Comparison of ENCODE assay signal across 1 cellular context in the genomic region with DNA sequence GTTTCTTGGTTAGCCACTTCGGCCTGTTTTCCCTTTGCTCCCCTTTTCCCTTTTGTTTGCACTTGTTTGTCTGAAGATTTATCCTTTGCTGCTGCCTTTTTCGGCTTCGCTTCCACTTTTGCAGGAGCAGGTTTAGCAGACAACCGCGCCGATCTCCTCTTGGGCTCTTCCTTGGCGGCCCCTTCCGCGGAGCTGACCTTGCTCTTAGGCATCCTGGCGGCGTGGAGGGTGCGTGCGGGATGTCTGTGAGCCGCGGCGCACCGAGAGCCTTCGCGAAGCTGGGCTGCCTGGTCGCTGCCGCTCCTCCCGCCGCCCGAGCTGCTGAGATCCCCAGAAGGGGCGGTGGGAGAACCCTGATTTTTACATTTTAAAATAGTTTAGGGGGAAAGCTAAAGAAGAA.
A peak's percentile ranks its signal among the peaks of the same experiment; 100 is the strongest.
TF ChIP-seq lines count a peak whose summit lies in the region.

No MANE protein-coding gene starts in this region.

TF ChIP-seq in H1, 55 proteins besides CTCF, POLR2A, EP300 and RAD21:
- TF ChIP-seq GABPA (IDR thresholded peaks at IDR 0.05; ENCODE audit: borderline replicate concordance, insufficient read depth, low read length): no peak
- no peak for TF ChIP-seq TEAD4 (IDR thresholded peaks at IDR 0.05; ENCODE audit: low read depth, low read length)
- TF ChIP-seq TBP (IDR thresholded peaks at IDR 0.05; ENCODE audit: low read depth, low read length): peak; percentile 51; the same call in 1 of the 2 replicates
- TF ChIP-seq HDAC2 (IDR thresholded peaks at IDR 0.05; ENCODE audit: borderline replicate concordance in 1 of 2, low read depth in 2 of 2, low read length in 2 of 2): peak in 1 of 2 experiments; percentile 64; a peak in 1 of 4 replicates
- TF ChIP-seq GTF2F1 (IDR thresholded peaks at IDR 0.05; ENCODE audit: borderline replicate concordance, low read depth, low read length): no peak
- TF ChIP-seq RBBP5 (IDR thresholded peaks at IDR 0.05; ENCODE audit: borderline replicate concordance, low read depth, low read length): no peak
- no peak for TF ChIP-seq SAP30 (IDR thresholded peaks at IDR 0.05; ENCODE audit: insufficient read depth, insufficient replicate concordance, low read length)
- no peak for TF ChIP-seq FOSL1 (IDR thresholded peaks at IDR 0.05; ENCODE audit: insufficient read depth, low read depth, low read length)
- TF ChIP-seq YY1 (IDR thresholded peaks at IDR 0.05; ENCODE audit: low read depth, low read length): no peak
- no peak for TF ChIP-seq TAF7 (optimal IDR thresholded peaks at IDR 0.05; ENCODE audit: borderline replicate concordance, low read depth, low read length)
- TF ChIP-seq CHD1 (IDR thresholded peaks at IDR 0.05; ENCODE audit: low read depth, low read length): no peak
- TF ChIP-seq, protein P1, sequence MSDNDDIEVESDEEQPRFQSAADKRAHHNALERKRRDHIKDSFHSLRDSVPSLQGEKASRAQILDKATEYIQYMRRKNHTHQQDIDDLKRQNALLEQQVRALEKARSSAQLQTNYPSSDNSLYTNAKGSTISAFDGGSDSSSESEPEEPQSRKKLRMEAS (IDR thresholded peaks at IDR 0.05): 0 out of 2 replicates have a peak, but pooled peaks have one; percentile 28
- TF ChIP-seq RFX5 (IDR thresholded peaks at IDR 0.05; ENCODE audit: borderline replicate concordance, low read depth, low read length): no peak
- TF ChIP-seq SP1 (IDR thresholded peaks at IDR 0.05; ENCODE audit: low read depth, low read length): no peak
- TF ChIP-seq CHD2 (IDR thresholded peaks at IDR 0.05; ENCODE audit: low read length): no peak
- no peak for TF ChIP-seq BCL11A (IDR thresholded peaks at IDR 0.05; ENCODE audit: low read depth in 2 of 2, low read length in 2 of 2)
- no peak for TF ChIP-seq MAFK (IDR thresholded peaks at IDR 0.05; ENCODE audit: low read depth, low read length)
- TF ChIP-seq PHF8 (conservative IDR thresholded peaks at IDR 0.05; ENCODE audit: low read depth, low read length): no peak
- TF ChIP-seq, protein P2, sequence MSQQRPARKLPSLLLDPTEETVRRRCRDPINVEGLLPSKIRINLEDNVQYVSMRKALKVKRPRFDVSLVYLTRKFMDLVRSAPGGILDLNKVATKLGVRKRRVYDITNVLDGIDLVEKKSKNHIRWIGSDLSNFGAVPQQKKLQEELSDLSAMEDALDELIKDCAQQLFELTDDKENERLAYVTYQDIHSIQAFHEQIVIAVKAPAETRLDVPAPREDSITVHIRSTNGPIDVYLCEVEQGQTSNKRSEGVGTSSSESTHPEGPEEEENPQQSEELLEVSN (IDR thresholded peaks at IDR 0.05): peak; percentile 49
- TF ChIP-seq SIN3A (conservative IDR thresholded peaks at IDR 0.05 in 1 of 2, IDR thresholded peaks at IDR 0.05 in 1 of 2; ENCODE audit: low read depth in 1 of 2, low read length in 2 of 2): no peak
- peak; percentile 35 for TF ChIP-seq ASH2L (IDR thresholded peaks at IDR 0.05; ENCODE audit: low read length)
- TF ChIP-seq, protein P3, sequence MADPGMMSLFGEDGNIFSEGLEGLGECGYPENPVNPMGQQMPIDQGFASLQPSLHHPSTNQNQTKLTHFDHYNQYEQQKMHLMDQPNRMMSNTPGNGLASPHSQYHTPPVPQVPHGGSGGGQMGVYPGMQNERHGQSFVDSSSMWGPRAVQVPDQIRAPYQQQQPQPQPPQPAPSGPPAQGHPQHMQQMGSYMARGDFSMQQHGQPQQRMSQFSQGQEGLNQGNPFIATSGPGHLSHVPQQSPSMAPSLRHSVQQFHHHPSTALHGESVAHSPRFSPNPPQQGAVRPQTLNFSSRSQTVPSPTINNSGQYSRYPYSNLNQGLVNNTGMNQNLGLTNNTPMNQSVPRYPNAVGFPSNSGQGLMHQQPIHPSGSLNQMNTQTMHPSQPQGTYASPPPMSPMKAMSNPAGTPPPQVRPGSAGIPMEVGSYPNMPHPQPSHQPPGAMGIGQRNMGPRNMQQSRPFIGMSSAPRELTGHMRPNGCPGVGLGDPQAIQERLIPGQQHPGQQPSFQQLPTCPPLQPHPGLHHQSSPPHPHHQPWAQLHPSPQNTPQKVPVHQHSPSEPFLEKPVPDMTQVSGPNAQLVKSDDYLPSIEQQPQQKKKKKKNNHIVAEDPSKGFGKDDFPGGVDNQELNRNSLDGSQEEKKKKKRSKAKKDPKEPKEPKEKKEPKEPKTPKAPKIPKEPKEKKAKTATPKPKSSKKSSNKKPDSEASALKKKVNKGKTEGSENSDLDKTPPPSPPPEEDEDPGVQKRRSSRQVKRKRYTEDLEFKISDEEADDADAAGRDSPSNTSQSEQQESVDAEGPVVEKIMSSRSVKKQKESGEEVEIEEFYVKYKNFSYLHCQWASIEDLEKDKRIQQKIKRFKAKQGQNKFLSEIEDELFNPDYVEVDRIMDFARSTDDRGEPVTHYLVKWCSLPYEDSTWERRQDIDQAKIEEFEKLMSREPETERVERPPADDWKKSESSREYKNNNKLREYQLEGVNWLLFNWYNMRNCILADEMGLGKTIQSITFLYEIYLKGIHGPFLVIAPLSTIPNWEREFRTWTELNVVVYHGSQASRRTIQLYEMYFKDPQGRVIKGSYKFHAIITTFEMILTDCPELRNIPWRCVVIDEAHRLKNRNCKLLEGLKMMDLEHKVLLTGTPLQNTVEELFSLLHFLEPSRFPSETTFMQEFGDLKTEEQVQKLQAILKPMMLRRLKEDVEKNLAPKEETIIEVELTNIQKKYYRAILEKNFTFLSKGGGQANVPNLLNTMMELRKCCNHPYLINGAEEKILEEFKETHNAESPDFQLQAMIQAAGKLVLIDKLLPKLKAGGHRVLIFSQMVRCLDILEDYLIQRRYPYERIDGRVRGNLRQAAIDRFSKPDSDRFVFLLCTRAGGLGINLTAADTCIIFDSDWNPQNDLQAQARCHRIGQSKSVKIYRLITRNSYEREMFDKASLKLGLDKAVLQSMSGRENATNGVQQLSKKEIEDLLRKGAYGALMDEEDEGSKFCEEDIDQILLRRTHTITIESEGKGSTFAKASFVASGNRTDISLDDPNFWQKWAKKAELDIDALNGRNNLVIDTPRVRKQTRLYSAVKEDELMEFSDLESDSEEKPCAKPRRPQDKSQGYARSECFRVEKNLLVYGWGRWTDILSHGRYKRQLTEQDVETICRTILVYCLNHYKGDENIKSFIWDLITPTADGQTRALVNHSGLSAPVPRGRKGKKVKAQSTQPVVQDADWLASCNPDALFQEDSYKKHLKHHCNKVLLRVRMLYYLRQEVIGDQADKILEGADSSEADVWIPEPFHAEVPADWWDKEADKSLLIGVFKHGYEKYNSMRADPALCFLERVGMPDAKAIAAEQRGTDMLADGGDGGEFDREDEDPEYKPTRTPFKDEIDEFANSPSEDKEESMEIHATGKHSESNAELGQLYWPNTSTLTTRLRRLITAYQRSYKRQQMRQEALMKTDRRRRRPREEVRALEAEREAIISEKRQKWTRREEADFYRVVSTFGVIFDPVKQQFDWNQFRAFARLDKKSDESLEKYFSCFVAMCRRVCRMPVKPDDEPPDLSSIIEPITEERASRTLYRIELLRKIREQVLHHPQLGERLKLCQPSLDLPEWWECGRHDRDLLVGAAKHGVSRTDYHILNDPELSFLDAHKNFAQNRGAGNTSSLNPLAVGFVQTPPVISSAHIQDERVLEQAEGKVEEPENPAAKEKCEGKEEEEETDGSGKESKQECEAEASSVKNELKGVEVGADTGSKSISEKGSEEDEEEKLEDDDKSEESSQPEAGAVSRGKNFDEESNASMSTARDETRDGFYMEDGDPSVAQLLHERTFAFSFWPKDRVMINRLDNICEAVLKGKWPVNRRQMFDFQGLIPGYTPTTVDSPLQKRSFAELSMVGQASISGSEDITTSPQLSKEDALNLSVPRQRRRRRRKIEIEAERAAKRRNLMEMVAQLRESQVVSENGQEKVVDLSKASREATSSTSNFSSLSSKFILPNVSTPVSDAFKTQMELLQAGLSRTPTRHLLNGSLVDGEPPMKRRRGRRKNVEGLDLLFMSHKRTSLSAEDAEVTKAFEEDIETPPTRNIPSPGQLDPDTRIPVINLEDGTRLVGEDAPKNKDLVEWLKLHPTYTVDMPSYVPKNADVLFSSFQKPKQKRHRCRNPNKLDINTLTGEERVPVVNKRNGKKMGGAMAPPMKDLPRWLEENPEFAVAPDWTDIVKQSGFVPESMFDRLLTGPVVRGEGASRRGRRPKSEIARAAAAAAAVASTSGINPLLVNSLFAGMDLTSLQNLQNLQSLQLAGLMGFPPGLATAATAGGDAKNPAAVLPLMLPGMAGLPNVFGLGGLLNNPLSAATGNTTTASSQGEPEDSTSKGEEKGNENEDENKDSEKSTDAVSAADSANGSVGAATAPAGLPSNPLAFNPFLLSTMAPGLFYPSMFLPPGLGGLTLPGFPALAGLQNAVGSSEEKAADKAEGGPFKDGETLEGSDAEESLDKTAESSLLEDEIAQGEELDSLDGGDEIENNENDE (IDR thresholded peaks at IDR 0.05; ENCODE audit: insufficient replicate concordance, low read length): no peak
- peak; percentile 71; the same call in 1 of the 2 replicates for TF ChIP-seq BACH1 (IDR thresholded peaks at IDR 0.05; ENCODE audit: low read length)
- TF ChIP-seq SIX5 (IDR thresholded peaks at IDR 0.05; ENCODE audit: low read depth, low read length): no peak
- TF ChIP-seq JUN (IDR thresholded peaks at IDR 0.05; ENCODE audit: low read depth, low read length): no peak
